Comparison of ENCODE assay signal across 24 cellular contexts in the genomic region with DNA sequence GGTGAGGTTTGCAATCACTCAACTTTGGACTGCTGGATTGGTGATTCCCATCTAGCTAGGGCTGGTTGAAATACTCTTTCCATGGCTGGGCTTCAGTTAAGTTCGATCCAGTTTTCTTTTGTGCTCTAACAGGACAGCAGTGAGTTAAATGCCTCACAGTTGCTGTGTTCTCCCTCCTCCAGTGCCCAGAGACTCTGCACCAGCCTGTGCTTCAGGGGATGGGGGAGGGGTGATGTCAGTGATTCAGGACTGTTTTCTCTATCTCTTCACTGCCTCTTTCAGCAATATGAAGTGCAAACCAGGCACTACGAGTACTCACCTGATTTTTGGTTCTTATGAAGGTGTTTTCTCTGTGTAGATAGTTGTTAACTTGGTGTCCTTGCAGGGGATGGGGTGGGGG.
DNase-seq lines count a peak whose midpoint lies in the region; ATAC-seq and TF ChIP-seq lines count a peak whose summit lies in the region.
"Had no signal": no experiment of that assay in that cellular context is flagged by ENCODE, and none has a peak within 500 bp of the region (broad histone marks: within the 10 kb centered on the region; RNA-seq: fewer than 3 reads in every experiment).

No MANE protein-coding gene starts in this region.

- H3F3A ChIP-seq in smooth muscle cell (ENCODE audit: low read depth) = no peaks in the 10 kb centered on the region

- H3K4me1 ChIP-seq in mammary epithelial cell (ENCODE audit: insufficient read depth, low read length) = no peaks in the 10 kb centered on the region
- H3K4me1 ChIP-seq in breast epithelium = no peaks in the 10 kb centered on the region
- H3K4me1 ChIP-seq in adipocyte (ENCODE audit: control insufficient read depth, insufficient read depth, low read length) = no peaks in the 10 kb centered on the region
- no peaks in the 10 kb centered on the region for H3K4me1 ChIP-seq in smooth muscle cell (ENCODE audit: low read depth)
- H3K4me1 ChIP-seq: Caco-2, SJSA1 had no signal

- WGBS in mammary epithelial cell (ENCODE audit: low coverage, missing lambda C conversion rate) = 83% methylated on average over 2 of the region's 2 CpGs
- WGBS in smooth muscle cell (ENCODE audit: low lambda C conversion rate) = 59% methylated on average over 2 of the region's 2 CpGs

- H3K9me3 ChIP-seq in mammary epithelial cell (replicated peaks; ENCODE audit: insufficient read depth, low read length) (no peaks in the 10 kb centered on the region), breast epithelium (no peaks in the 10 kb centered on the region), adipocyte (ENCODE audit: control insufficient read depth, low read length) (no peaks in the 10 kb centered on the region), smooth muscle cell (replicated peaks; ENCODE audit: low read depth) (no peaks in the 10 kb centered on the region)
- H3K9me3 ChIP-seq: Caco-2, SJSA1 had no signal

- H3K79me2 ChIP-seq in mammary epithelial cell (ENCODE audit: insufficient read depth, low read length) (no peaks in the 10 kb centered on the region), smooth muscle cell (ENCODE audit: low read depth) (no peaks in the 10 kb centered on the region)

- dilution Hi-C loops in mammary epithelial cell (cut with HindIII; ENCODE audit: low sequenced_read_pairs) = loop anchor here (5.0 kb wide), 1 partner anchor 64 kb away; no protein-coding TSS in a partner anchor

- H3K9ac ChIP-seq in mammary epithelial cell (ENCODE audit: insufficient read depth, low read length) = no peak overlapping the region
- no peak overlapping the region for H3K9ac ChIP-seq in adipocyte (ENCODE audit: low read length)
- H3K9ac ChIP-seq in smooth muscle cell (ENCODE audit: low read depth) = no peak overlapping the region
- H3K9ac ChIP-seq: GM23248 had no signal

- CTCF ChIA-PET in mammary epithelial cell (lab: Charles Lee; ENCODE audit: low non-redundant PET) = no interaction called here

- H3K27me3 ChIP-seq in mammary epithelial cell (ENCODE audit: insufficient read depth, low read length) = no peaks in the 10 kb centered on the region
- no peaks in the 10 kb centered on the region for H3K27me3 ChIP-seq in breast epithelium
- H3K27me3 ChIP-seq in adipocyte (replicated peaks; ENCODE audit: control insufficient read depth, insufficient read depth, low read length) = no peaks in the 10 kb centered on the region
- no peaks in the 10 kb centered on the region for H3K27me3 ChIP-seq in smooth muscle cell (ENCODE audit: low read depth)
- H3K27me3 ChIP-seq: SJSA1 had no signal

- no peaks in the 10 kb centered on the region for H4K20me1 ChIP-seq in mammary epithelial cell (ENCODE audit: insufficient read depth, low read length)
- H4K20me1 ChIP-seq in smooth muscle cell (ENCODE audit: low read depth) = no peaks in the 10 kb centered on the region

- H3K36me3 ChIP-seq in mammary epithelial cell (ENCODE audit: insufficient read depth, low read length) = no peaks in the 10 kb centered on the region
- H3K36me3 ChIP-seq in breast epithelium = no peaks in the 10 kb centered on the region
- no peaks in the 10 kb centered on the region for H3K36me3 ChIP-seq in adipocyte (ENCODE audit: control insufficient read depth, insufficient read depth, low read length, severe bottlenecking)
- H3K36me3 ChIP-seq in smooth muscle cell (ENCODE audit: low read depth) = no peaks in the 10 kb centered on the region
- H3K36me3 ChIP-seq: SJSA1 had no signal

- TF ChIP-seq CTCF in mammary epithelial cell (conservative IDR thresholded peaks at IDR 0.05 in 1 of 2, IDR thresholded peaks at IDR 0.05 in 1 of 2; ENCODE audit: extremely low read depth in 1 of 2, insufficient read depth in 1 of 2, low read depth in 1 of 2, low read length in 2 of 2) = no peak
- no peak for TF ChIP-seq CTCF in breast epithelium (IDR thresholded peaks at IDR 0.05)
- no peak for TF ChIP-seq CTCF in smooth muscle cell (IDR thresholded peaks at IDR 0.05; ENCODE audit: borderline replicate concordance, insufficient read depth, poor library complexity, severe bottlenecking)

- H2AFZ ChIP-seq in mammary epithelial cell (ENCODE audit: low read depth, low read length) (peak overlapping the region; percentile 13), smooth muscle cell (ENCODE audit: low read depth) (no peak overlapping the region)
- H2AFZ ChIP-seq: GM23248 had no signal

- TF ChIP-seq POLR2A in breast epithelium (IDR thresholded peaks at IDR 0.05) = no peak

- intact Hi-C loops in mammary epithelial cell (cut with micrococcal nuclease) (no loop called here), breast epithelium (cut with DNase I; ENCODE audit: low total_unique reads) (no loop called here), left cardiac atrium (cut with DNase I) (no loop called here)

- no peak overlapping the region for H3K27ac ChIP-seq in mammary epithelial cell (ENCODE audit: insufficient read depth, low read depth, low read length)
- H3K27ac ChIP-seq in breast epithelium = no peak overlapping the region
- no peak overlapping the region for H3K27ac ChIP-seq in smooth muscle cell (ENCODE audit: low read depth)
- H3K27ac ChIP-seq: 22Rv1, C4-2B, GM23248, SJSA1 had no signal

- BruUV-seq in mammary epithelial cell (replicated peaks; lab: Mats Ljungman, UMichigan) = no TSS peak

- DNase-seq in mammary epithelial cell (no peak), breast epithelium (ENCODE audit: low spot score in 2 of 2) (no peak), adipocyte (ENCODE audit: low read depth) (peak; percentile 11), iPS-NIHi7 (ENCODE audit: extremely low spot score) (peak; percentile 13), smooth muscle cell (lab: John Stamatoyannopoulos, UW; ENCODE audit: unreplicated experiment) (no peak), NCI-H2196 (lab: John Stamatoyannopoulos, UW; ENCODE audit: unreplicated experiment) (no peak), left cardiac atrium (no peak)
- DNase-seq: Caco-2; CD8-positive, alpha-beta T cell; GM23248; HCEC 1CT; Kasumi-1; NCI-H1092 treated with DMSO at 0.1 percent for 48 hours; NCI-H1436 treated with DMSO at 0.1 percent for 48 hours; NCI-H187 treated with DMSO at 0.1 percent for 48 hours; NCI-H446 treated with DMSO at 0.1 percent for 48 hours; NCI-H526; Right ventricle myocardium superior; RPMI8226 had no signal

- in situ Hi-C loops in mammary epithelial cell (cut with MboI; ENCODE audit: low sequenced_read_pairs in 2 of 2) = no loop called here

- H3K4me3 ChIP-seq in mammary epithelial cell (replicated peaks in 1 of 3; ENCODE audit: insufficient read depth in 1 of 3, low read depth in 2 of 3, low read length in 3 of 3) (no peak overlapping the region), breast epithelium (no peak overlapping the region), adipocyte (ENCODE audit: low read length) (no peak overlapping the region), smooth muscle cell (no peak overlapping the region)
- H3K4me3 ChIP-seq: GM23248, K562, SJSA1 had no signal

- ATAC-seq in GM19324 (IDR thresholded peaks at IDR 0.05; ENCODE audit: low FRiP score, unreplicated experiment) (no peak), left cardiac atrium (no peak)
- ATAC-seq: CD8-positive, alpha-beta T cell; K562 had no signal

- H3K4me2 ChIP-seq in mammary epithelial cell (ENCODE audit: insufficient read depth, low read depth, low read length) = no peak overlapping the region
- H3K4me2 ChIP-seq in smooth muscle cell = peak overlapping the region; percentile 37

Comparison
In these comparisons a context has a peak if more than half of its experiments do, and no peak if none do; other contexts are left out.
1. DNase-seq: peak in adipocyte (single experiment) and iPS-NIHi7 (single experiment); none in mammary epithelial cell (single experiment), breast epithelium (0 of 2), smooth muscle cell (single experiment), NCI-H2196 (single experiment) and left cardiac atrium (single experiment).